Comparison of ENCODE assay signal across 15 cellular contexts in genomic region chr2:173118385-173118784, GRCh38.
"Had no signal": no experiment of that assay in that cellular context is flagged by ENCODE, and none has a peak within 500 bp of the region (broad histone marks: within the 10 kb centered on the region; RNA-seq: fewer than 3 reads in every experiment).

No MANE protein-coding gene starts in this region.

- H3K27me3 ChIP-seq: pancreas, tibial artery, uterus had no signal

- H3K9me3 ChIP-seq: pancreas, tibial artery, uterus had no signal

- FAIRE-seq: pancreas, small intestine had no signal

- H3K27ac ChIP-seq: pancreas had no signal

- H3K4me3 ChIP-seq: pancreas, tibial artery, uterus had no signal

- H3K36me3 ChIP-seq: pancreas, tibial artery, uterus had no signal

- ATAC-seq: activated naive CD8-positive, alpha-beta T cell treated with anti-CD3 and anti-CD28 coated beads, Interleukin-2, amount 50 U/mL, for 24 hours; pancreas; WTC11 had no signal

- DNase-seq: activated CD4-positive, alpha-beta T cell treated with anti-CD3 and anti-CD28 coated beads, Interleukin-2, amount 10 ng/mL, durations not matched to agents 24 days and 14 days; activated naive CD4-positive, alpha-beta T cell; activated naive CD8-positive, alpha-beta T cell treated with anti-CD3 and anti-CD28 coated beads, Interleukin-2, amount 50 U/mL, for 24 hours; cortex of kidney; effector CD8-positive, alpha-beta T cell; head of caudate nucleus; islet precursor cell; left ventricle myocardium superior; mesendoderm; retina; small intestine; uterus had no signal

- H3K4me1 ChIP-seq: uterus had no signal
